ENCODE assay signal across 30 cellular contexts in the genomic region with DNA sequence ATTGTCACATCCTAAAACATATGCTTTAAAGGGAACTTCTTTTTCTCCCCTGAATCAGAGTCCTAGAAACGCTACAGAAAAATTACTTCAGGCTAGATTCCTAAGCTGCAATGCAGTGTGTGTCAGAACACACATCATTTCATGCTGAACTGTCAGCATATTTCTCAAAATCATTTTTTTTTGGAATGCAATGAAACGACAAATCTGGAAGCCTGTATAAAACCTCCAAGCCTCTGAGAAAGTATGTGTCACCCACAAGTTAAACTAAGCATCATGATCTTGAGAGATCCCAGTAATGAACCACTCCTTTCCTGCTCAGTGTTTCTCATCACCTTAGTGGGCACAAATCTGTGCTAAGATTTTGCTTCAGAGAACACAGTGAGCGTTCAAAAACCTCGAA.
DNase-seq lines count a peak whose midpoint lies in the region; ATAC-seq and TF ChIP-seq lines count a peak whose summit lies in the region.
"Had no signal": no experiment of that assay in that cellular context is flagged by ENCODE, and none has a peak within 500 bp of the region (broad histone marks: within the 10 kb centered on the region; RNA-seq: fewer than 3 reads in every experiment).

No MANE protein-coding gene starts in this region.

- H3F3A ChIP-seq in GM23248 (ENCODE audit: insufficient read depth): peaks cover 13% of the 10 kb centered on the region

- H4K91ac ChIP-seq in mesenchymal stem cell (ENCODE audit: low read length): no peak overlapping the region

- TF ChIP-seq CTCF in AG04450 (IDR thresholded peaks at IDR 0.05; ENCODE audit: low read depth, low read length) (no peak), MCF 10A (IDR thresholded peaks at IDR 0.05; ENCODE audit: unreplicated experiment) (no peak)

- H3K4me3 ChIP-seq in AG04450 (ENCODE audit: low read depth, low read length): no peak overlapping the region
- no peak overlapping the region for H3K4me3 ChIP-seq in GM23248
- no peak overlapping the region for H3K4me3 ChIP-seq in ectodermal cell (ENCODE audit: insufficient read depth, low read depth, low read length)
- H3K4me3 ChIP-seq in mesenchymal stem cell (ENCODE audit: insufficient read depth in 1 of 2, low read depth in 1 of 2, low read length in 2 of 2): no peak overlapping the region
- H3K4me3 ChIP-seq: body of pancreas, gastroesophageal sphincter, skin epidermis, thyroid gland had no signal

- DNase-seq in AG04450 (ENCODE audit: low read depth, low spot score) (peak; percentile 8), GM23248 (peak; percentile 58), mesenchymal stem cell (no peak), T1000 (lab: John Stamatoyannopoulos, UW) (no peak), MCF 10A (ENCODE audit: unreplicated experiment) (no peak), OCI-M2 (lab: John Stamatoyannopoulos, UW; ENCODE audit: unreplicated experiment) (no peak)
- DNase-seq: 8988T; activated CD4-positive, alpha-beta T cell treated with anti-CD3 and anti-CD28 coated beads for 4 hours; activated naive CD8-positive, alpha-beta T cell treated with anti-CD3 and anti-CD28 coated beads, Interleukin-2, amount 50 U/mL, for 24 hours; activated T-cell treated with anti-CD3 and anti-CD28 coated beads, Interleukin-2, amount 50 U/mL, for 1 hour; body of pancreas; CD8-positive, alpha-beta memory T cell; effector CD8-positive, alpha-beta T cell; erythroblast; mesendoderm; NCI-H1092; NCI-H1694 treated with DMSO at 0.1 percent for 48 hours; NCI-H510A treated with DMSO at 0.1 percent for 48 hours; PC-3; stimulated activated CD8-positive, alpha-beta memory T cell treated with anti-CD3 and anti-CD28 coated beads, Interleukin-4, amount 100 ng/mL, for 48 hours; stimulated activated naive CD8-positive, alpha-beta T cell treated with anti-CD3 and anti-CD28 coated beads, Interleukin-15, amount 100 ng/mL, for 72 hours; T-helper 17 cell; thyroid gland had no signal

- no peaks in the 10 kb centered on the region for H3K36me3 ChIP-seq in GM23248 (ENCODE audit: low read depth)
- peaks cover 4% of the 10 kb centered on the region for H3K36me3 ChIP-seq in ectodermal cell (ENCODE audit: control insufficient read depth, insufficient read depth, low read length)
- H3K36me3 ChIP-seq in mesenchymal stem cell (ENCODE audit: control insufficient read depth in 1 of 2, insufficient read depth in 2 of 2, low read depth in 1 of 2, low read length in 2 of 2): peaks cover 18 to 38% of the 10 kb centered on the region in 2 experiments
- H3K36me3 ChIP-seq: gastroesophageal sphincter, thyroid gland had no signal

- no peaks in the 10 kb centered on the region for H3K79me2 ChIP-seq in GM23248 (ENCODE audit: insufficient read depth)

- POLR2A ChIA-PET in AG04450 (lab: Yijun Ruan, JAX): no interaction called here
- POLR2A ChIA-PET in MCF 10A (lab: Yijun Ruan, JAX): no interaction called here

- H3K4me2 ChIP-seq in GM23248 (ENCODE audit: unreplicated experiment) (peak overlapping the region; percentile 46), mesenchymal stem cell (ENCODE audit: low read length, poor library complexity, severe bottlenecking) (no peak overlapping the region)

- no peak overlapping the region for H3K4me3 Mint-ChIP-seq in MCF 10A (ENCODE audit: unreplicated experiment)
- H3K4me3 Mint-ChIP-seq: activated naive CD8-positive, alpha-beta T cell treated with anti-CD3 and anti-CD28 coated beads, Interleukin-2, amount 50 U/mL, for 24 hours; B cell; CD8-positive, alpha-beta memory T cell; IgD-negative memory B cell; stimulated activated naive CD8-positive, alpha-beta T cell treated with anti-CD3 and anti-CD28 coated beads, Interleukin-15, amount 100 ng/mL, for 72 hours; T-helper 17 cell had no signal

- H2AFZ ChIP-seq in GM23248: peak overlapping the region; percentile 32; the same call in 1 of the 2 replicates
- no peak overlapping the region for H2AFZ ChIP-seq in mesenchymal stem cell (ENCODE audit: low read depth, low read length)

- H3K23ac ChIP-seq in mesenchymal stem cell (ENCODE audit: low read length in 2 of 2): no peak overlapping the region

- H4K8ac ChIP-seq in mesenchymal stem cell (ENCODE audit: low read length): no peak overlapping the region

- H3K18ac ChIP-seq in mesenchymal stem cell (ENCODE audit: low read depth in 1 of 2, low read length in 2 of 2): no peak overlapping the region

- H3K36me3 Mint-ChIP-seq in MCF 10A (ENCODE audit: insufficient read depth, unreplicated experiment): no peaks in the 10 kb centered on the region
- H3K36me3 Mint-ChIP-seq: CD8-positive, alpha-beta memory T cell; IgD-negative memory B cell had no signal

- 6 to 10% methylated on average over 4 of the region's 4 CpGs for WGBS in GM23248 (ENCODE audit: low coverage in 1 of 2, low lambda C conversion rate in 2 of 2, missing lambda C conversion rate in 2 of 2), 2 experiments
- WGBS in ectodermal cell, 2 experiments: 87 to 89% methylated on average over 4 of the region's 4 CpGs
- WGBS in mesenchymal stem cell: 83% methylated on average over 4 of the region's 4 CpGs

- no peak overlapping the region for H3K27ac ChIP-seq in AG04450 (ENCODE audit: low read depth, low read length)
- H3K27ac ChIP-seq in GM23248: 0 out of 2 replicates have a peak overlapping the region, but pooled peaks have one; percentile 14
- H3K27ac ChIP-seq in ectodermal cell (ENCODE audit: insufficient read depth, low read depth, low read length, poor library complexity, severe bottlenecking): peak overlapping the region; percentile 53
- H3K27ac ChIP-seq in mesenchymal stem cell (ENCODE audit: low read length, poor library complexity, severe bottlenecking): no peak overlapping the region
- H3K27ac ChIP-seq: body of pancreas, gastroesophageal sphincter, thyroid gland had no signal

- H2BK5ac ChIP-seq in mesenchymal stem cell (ENCODE audit: low read depth, low read length, poor library complexity, severe bottlenecking): no peak overlapping the region

- peaks cover 2% of the 10 kb centered on the region for H3K79me1 ChIP-seq in mesenchymal stem cell (replicated peaks; ENCODE audit: low read length, poor library complexity, severe bottlenecking)

- no peak overlapping the region for H3K4ac ChIP-seq in mesenchymal stem cell (ENCODE audit: low read depth in 1 of 2, low read length in 2 of 2)

- no TSS peak for BruUV-seq in MCF 10A (replicated peaks; lab: Mats Ljungman, UMichigan)

- no peak overlapping the region for H3K14ac ChIP-seq in mesenchymal stem cell (ENCODE audit: low read length in 2 of 2)

- no peaks in the 10 kb centered on the region for H3K27me3 ChIP-seq in AG04450 (ENCODE audit: control insufficient read depth, insufficient read depth, low read length)
- no peaks in the 10 kb centered on the region for H3K27me3 ChIP-seq in GM23248 (replicated peaks; ENCODE audit: insufficient read depth)
- H3K27me3 ChIP-seq in ectodermal cell (ENCODE audit: control insufficient read depth, insufficient read depth, low read length, poor library complexity, severe bottlenecking): no peaks in the 10 kb centered on the region
- no peaks in the 10 kb centered on the region for H3K27me3 ChIP-seq in mesenchymal stem cell (ENCODE audit: control insufficient read depth in 1 of 2, insufficient read depth in 1 of 2, low read length in 2 of 2)
- H3K27me3 ChIP-seq: body of pancreas, gastroesophageal sphincter, thyroid gland had no signal

- in situ Hi-C loops in GM23248 (cut with MboI): no loop called here

- peaks cover 23% of the 10 kb centered on the region for H3K9me3 Mint-ChIP-seq in MCF 10A (ENCODE audit: unreplicated experiment)
- H3K9me3 Mint-ChIP-seq: activated naive CD8-positive, alpha-beta T cell treated with anti-CD3 and anti-CD28 coated beads, Interleukin-2, amount 50 U/mL, for 24 hours; IgD-negative memory B cell; stimulated activated naive CD8-positive, alpha-beta T cell treated with anti-CD3 and anti-CD28 coated beads, Interleukin-15, amount 100 ng/mL, for 72 hours had no signal

- no peaks in the 10 kb centered on the region for H3K9me2 ChIP-seq in GM23248 (ENCODE audit: insufficient read depth)

- ATAC-seq in GM21367 (IDR thresholded peaks at IDR 0.05; ENCODE audit: unreplicated experiment): no peak
- ATAC-seq: activated naive CD8-positive, alpha-beta T cell treated with anti-CD3 and anti-CD28 coated beads, Interleukin-2, amount 50 U/mL, for 24 hours; body of pancreas; gastroesophageal sphincter; PC-3; SK-N-SH treated with all-trans-retinoic acid at 6 μM for 48 hours; stimulated activated naive CD8-positive, alpha-beta T cell treated with anti-CD3 and anti-CD28 coated beads, Interleukin-15, amount 100 ng/mL, for 72 hours; T-helper 17 cell had no signal

- CTCF ChIA-PET in AG04450 (lab: Charles Lee): no interaction called here
- CTCF ChIA-PET in MCF 10A (lab: Yijun Ruan, JAX): no interaction called here

- intact Hi-C loops in MCF 10A (cut with micrococcal nuclease): no loop called here

- peaks cover 14% of the 10 kb centered on the region for H3K4me1 ChIP-seq in GM23248 (ENCODE audit: insufficient read depth)
- peaks cover 70% of the 10 kb centered on the region for H3K4me1 ChIP-seq in ectodermal cell (ENCODE audit: control insufficient read depth, insufficient read depth, low read length)
- no peaks in the 10 kb centered on the region for H3K4me1 ChIP-seq in mesenchymal stem cell (ENCODE audit: control insufficient read depth, insufficient read depth, low read depth, low read length)
- H3K4me1 ChIP-seq: body of pancreas, gastroesophageal sphincter, thyroid gland had no signal

- no peak overlapping the region for H3K27ac Mint-ChIP-seq in MCF 10A (ENCODE audit: low read depth, unreplicated experiment)
- H3K27ac Mint-ChIP-seq: activated naive CD8-positive, alpha-beta T cell treated with anti-CD3 and anti-CD28 coated beads, Interleukin-2, amount 50 U/mL, for 24 hours; B cell; CD8-positive, alpha-beta memory T cell; IgD-negative memory B cell; T-helper 17 cell had no signal

- no peak overlapping the region for H2BK120ac ChIP-seq in mesenchymal stem cell (ENCODE audit: low read depth, low read length)

- no peak overlapping the region for H2AK5ac ChIP-seq in mesenchymal stem cell (ENCODE audit: low read length, severe bottlenecking)

- H3K9me3 ChIP-seq in AG04450 (ENCODE audit: control insufficient read depth, insufficient read depth, low read length) (no peaks in the 10 kb centered on the region; the same call in 1 of the 2 replicates), GM23248 (ENCODE audit: low read depth) (no peaks in the 10 kb centered on the region), ectodermal cell (ENCODE audit: control insufficient read depth, low read length) (no peaks in the 10 kb centered on the region), mesenchymal stem cell (ENCODE audit: control insufficient read depth, low read length) (no peaks in the 10 kb centered on the region)
- H3K9me3 ChIP-seq: body of pancreas, gastroesophageal sphincter, thyroid gland had no signal

- no peaks in the 10 kb centered on the region for H3K4me1 Mint-ChIP-seq in MCF 10A (ENCODE audit: insufficient read depth, unreplicated experiment)
- H3K4me1 Mint-ChIP-seq: activated naive CD8-positive, alpha-beta T cell treated with anti-CD3 and anti-CD28 coated beads, Interleukin-2, amount 50 U/mL, for 24 hours; B cell; CD8-positive, alpha-beta memory T cell; IgD-negative memory B cell; stimulated activated naive CD8-positive, alpha-beta T cell treated with anti-CD3 and anti-CD28 coated beads, Interleukin-15, amount 100 ng/mL, for 72 hours; T-helper 17 cell had no signal

- H2BK15ac ChIP-seq in mesenchymal stem cell (ENCODE audit: low read depth, poor library complexity, severe bottlenecking): no peak overlapping the region

- peaks cover 10% of the 10 kb centered on the region for H3K27me3 Mint-ChIP-seq in MCF 10A (ENCODE audit: insufficient read depth, unreplicated experiment)
- H3K27me3 Mint-ChIP-seq: activated naive CD8-positive, alpha-beta T cell treated with anti-CD3 and anti-CD28 coated beads, Interleukin-2, amount 50 U/mL, for 24 hours; B cell; stimulated activated naive CD8-positive, alpha-beta T cell treated with anti-CD3 and anti-CD28 coated beads, Interleukin-15, amount 100 ng/mL, for 72 hours; T-helper 17 cell had no signal

- H3K9ac ChIP-seq in GM23248 (no peak overlapping the region), mesenchymal stem cell (ENCODE audit: low read length) (peak overlapping the region; percentile 26)

- H4K20me1 ChIP-seq in GM23248 (ENCODE audit: insufficient read depth): no peaks in the 10 kb centered on the region

- no peak overlapping the region for H2BK12ac ChIP-seq in mesenchymal stem cell (ENCODE audit: low read length in 2 of 2)

Comparison
In these comparisons a context has a peak if more than half of its experiments do, and no peak if none do; other contexts are left out.
1. DNase-seq: peak in AG04450 (single experiment) and GM23248 (single experiment); none in mesenchymal stem cell (single experiment), T1000 (single experiment), MCF 10A (single experiment) and OCI-M2 (single experiment).
2. H3K27ac ChIP-seq: peak in GM23248 (single experiment) and ectodermal cell (single experiment); none in AG04450 (single experiment) and mesenchymal stem cell (single experiment).